In the genomic region with DNA sequence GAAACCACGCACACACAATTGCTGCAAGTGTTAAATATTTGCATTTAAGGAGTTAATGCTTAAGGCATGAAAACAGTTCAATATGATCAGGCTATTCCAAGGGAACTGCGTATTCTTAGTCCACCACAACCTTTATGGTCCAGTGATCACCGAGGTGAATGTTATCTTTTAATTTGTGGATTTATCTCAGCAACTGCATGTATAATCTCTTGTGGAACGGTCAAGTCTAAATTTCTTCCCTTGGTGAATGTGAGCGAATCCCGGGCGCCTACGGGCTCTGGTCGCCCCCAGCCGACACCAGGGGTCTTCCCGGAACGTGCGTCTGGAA, we compare ENCODE assay signal across 8 cellular contexts. TPM values are rescaled to one million over a fixed set of nuclear protein-coding genes. Genes with fewer than 3 reads are reported as not detected.
DNase-seq lines count a peak whose midpoint lies in the region; ATAC-seq and TF ChIP-seq lines count a peak whose summit lies in the region.

No MANE protein-coding gene starts in this region.

- H3K4me3 Mint-ChIP-seq in HFFc6 = peak overlapping the region; percentile 92
- H3K4me3 Mint-ChIP-seq in activated CD8-positive, alpha-beta T cell treated with anti-CD3 and anti-CD28 coated beads for 36 hours = peak overlapping the region; percentile 89
- peak overlapping the region; percentile 92 for H3K4me3 Mint-ChIP-seq in stimulated activated effector memory CD8-positive, alpha-beta T cell treated with anti-CD3 and anti-CD28 coated beads, Interleukin-12 subunit alpha, Interleukin-12 subunit beta, amount 100 ng/mL, for 72 hours

- H3K9me3 ChIP-seq in iPS-15b (ENCODE audit: control insufficient read depth, insufficient read depth, low read length) = no peaks in the 10 kb centered on the region

- H3K4me1 ChIP-seq in iPS-15b (ENCODE audit: control insufficient read depth, insufficient read depth, low read length) = no peaks in the 10 kb centered on the region

- H3K36me3 ChIP-seq in iPS-15b (ENCODE audit: control insufficient read depth, insufficient read depth, low read length) = no peaks in the 10 kb centered on the region

- peak overlapping the region; percentile 86 for H3K4me3 ChIP-seq in iPS-15b (ENCODE audit: low read depth, low read length)

- H3K27ac Mint-ChIP-seq in HFFc6 = peak overlapping the region; percentile 80
- H3K27ac Mint-ChIP-seq in activated CD8-positive, alpha-beta T cell treated with anti-CD3 and anti-CD28 coated beads for 36 hours = peak overlapping the region; percentile 87
- H3K27ac Mint-ChIP-seq in stimulated activated effector memory CD8-positive, alpha-beta T cell treated with anti-CD3 and anti-CD28 coated beads, Interleukin-12 subunit alpha, Interleukin-12 subunit beta, amount 100 ng/mL, for 72 hours = peak overlapping the region; percentile 90

- TF ChIP-seq CTCF in HFFc6 (IDR thresholded peaks at IDR 0.05) = no peak
- TF ChIP-seq CTCF in activated CD8-positive, alpha-beta T cell treated with anti-CD3 and anti-CD28 coated beads for 36 hours (IDR thresholded peaks at IDR 0.05) = no peak

- DNase-seq in HFFc6 (no peak), D341Med (ENCODE audit: low spot score) (no peak), foreskin melanocyte (no peak)
- no peak for DNase-seq in activated CD8-positive, alpha-beta T cell treated with anti-CD3 and anti-CD28 coated beads for 36 hours
- no peak for DNase-seq in stimulated activated effector memory CD8-positive, alpha-beta T cell treated with anti-CD3 and anti-CD28 coated beads, Interleukin-12 subunit alpha, Interleukin-12 subunit beta, amount 100 ng/mL, for 72 hours (ENCODE audit: low spot score in 2 of 2)

- POLR2A ChIA-PET in activated CD8-positive, alpha-beta T cell treated with anti-CD3 and anti-CD28 coated beads for 36 hours (lab: Charles Lee) = interaction anchor here (0.8 to 3.2 kb wide), 6 partner anchors 10 to 39 kb away, joined by 3 to 15 read pairs (median 4); a partner anchor contains a TSS

- H3K27me3 ChIP-seq in iPS-15b (ENCODE audit: control insufficient read depth, insufficient read depth, low read length) = peaks cover 20% of the 10 kb centered on the region

- H3K9ac ChIP-seq in iPS-15b (ENCODE audit: low read depth, low read length) = no peak overlapping the region

- peaks cover 5% of the 10 kb centered on the region for H3K27me3 Mint-ChIP-seq in HFFc6 (ENCODE audit: insufficient read depth)
- peaks cover 9% of the 10 kb centered on the region for H3K27me3 Mint-ChIP-seq in activated CD8-positive, alpha-beta T cell treated with anti-CD3 and anti-CD28 coated beads for 36 hours

- H3K36me3 Mint-ChIP-seq in HFFc6 (ENCODE audit: low read depth) = no peaks in the 10 kb centered on the region
- no peaks in the 10 kb centered on the region for H3K36me3 Mint-ChIP-seq in activated CD8-positive, alpha-beta T cell treated with anti-CD3 and anti-CD28 coated beads for 36 hours (ENCODE audit: low read depth)
- peaks cover under 1% of the 10 kb centered on the region for H3K36me3 Mint-ChIP-seq in stimulated activated effector memory CD8-positive, alpha-beta T cell treated with anti-CD3 and anti-CD28 coated beads, Interleukin-12 subunit alpha, Interleukin-12 subunit beta, amount 100 ng/mL, for 72 hours

- CTCF ChIA-PET in activated CD8-positive, alpha-beta T cell treated with anti-CD3 and anti-CD28 coated beads for 36 hours (lab: Charles Lee) = interaction anchor here (1.3 kb wide), 1 partner anchor 9 kb away, joined by 7 read pairs; no protein-coding TSS in a partner anchor

- H3K4me1 Mint-ChIP-seq in HFFc6 (ENCODE audit: low read depth) = peaks cover 8% of the 10 kb centered on the region
- peaks cover 6% of the 10 kb centered on the region for H3K4me1 Mint-ChIP-seq in activated CD8-positive, alpha-beta T cell treated with anti-CD3 and anti-CD28 coated beads for 36 hours (ENCODE audit: low read depth)
- H3K4me1 Mint-ChIP-seq in stimulated activated effector memory CD8-positive, alpha-beta T cell treated with anti-CD3 and anti-CD28 coated beads, Interleukin-12 subunit alpha, Interleukin-12 subunit beta, amount 100 ng/mL, for 72 hours = peaks cover 5% of the 10 kb centered on the region

- no peak for ATAC-seq in activated CD8-positive, alpha-beta T cell treated with anti-CD3 and anti-CD28 coated beads for 36 hours
- no peak for ATAC-seq in stimulated activated effector memory CD8-positive, alpha-beta T cell treated with anti-CD3 and anti-CD28 coated beads, Interleukin-12 subunit alpha, Interleukin-12 subunit beta, amount 100 ng/mL, for 72 hours
- no peak for ATAC-seq in GM18511 (IDR thresholded peaks at IDR 0.05; ENCODE audit: unreplicated experiment)
- ATAC-seq in GM18868 (IDR thresholded peaks at IDR 0.05; ENCODE audit: unreplicated experiment) = no peak

- H3K9me3 Mint-ChIP-seq in HFFc6 = no peaks in the 10 kb centered on the region
- no peaks in the 10 kb centered on the region for H3K9me3 Mint-ChIP-seq in activated CD8-positive, alpha-beta T cell treated with anti-CD3 and anti-CD28 coated beads for 36 hours
- no peaks in the 10 kb centered on the region for H3K9me3 Mint-ChIP-seq in stimulated activated effector memory CD8-positive, alpha-beta T cell treated with anti-CD3 and anti-CD28 coated beads, Interleukin-12 subunit alpha, Interleukin-12 subunit beta, amount 100 ng/mL, for 72 hours

- intact Hi-C loops in activated CD8-positive, alpha-beta T cell treated with anti-CD3 and anti-CD28 coated beads for 36 hours (cut with micrococcal nuclease) = no loop called here

RNA-seq across cellular contexts. Expression of a gene that starts 1.0 kb away (rescaled TPM):
- total RNA-seq in HFFc6 (2021; fragmentation: NEBNext Ultra II Directional; extraction: Animal tissue kit (Norgen Biotek cat#: 25700)) = not detected
- 1 to 10 TPM; 1.2 to 1.7 TPM for total RNA-seq in activated CD8-positive, alpha-beta T cell treated with anti-CD3 and anti-CD28 coated beads for 36 hours

RNA-seq across cellular contexts. Expression of a gene that starts 27.6 kb away (rescaled TPM):
- 10 to 100 TPM; 23.1 to 37.3 (median 27.2) TPM for total RNA-seq in HFFc6 (2021; fragmentation: NEBNext Ultra II Directional; extraction: Animal tissue kit (Norgen Biotek cat#: 25700))
- total RNA-seq in activated CD8-positive, alpha-beta T cell treated with anti-CD3 and anti-CD28 coated beads for 36 hours = 10 to 100 TPM; 21.8 to 21.9 TPM

RNA-seq across cellular contexts. Expression of a gene that starts 27.8 kb away (rescaled TPM):
- total RNA-seq in HFFc6 (2021; fragmentation: NEBNext Ultra II Directional; extraction: Animal tissue kit (Norgen Biotek cat#: 25700)) = 10 to 100 TPM; 13.1 to 17.7 (median 15.9) TPM
- total RNA-seq in activated CD8-positive, alpha-beta T cell treated with anti-CD3 and anti-CD28 coated beads for 36 hours = 10 to 100 TPM; 12.9 to 13.3 TPM
